In genomic region chr2:111121028-111121872, GRCh38 we compare ENCODE assay signal across 8 cellular contexts. TPM values are rescaled to one million over a fixed set of nuclear protein-coding genes. Genes with fewer than 3 reads are reported as not detected.
DNase-seq lines count a peak whose midpoint lies in the region; TF ChIP-seq lines count a peak whose summit lies in the region.

No MANE protein-coding gene starts in this region.

- TF ChIP-seq CTCF in CD14-positive monocyte (IDR thresholded peaks at IDR 0.05) (no peak), fibroblast of the aortic adventitia (IDR thresholded peaks at IDR 0.05; ENCODE audit: insufficient read depth, low read length) (no peak)

- H3K27me3 ChIP-seq in HAP-1 (ENCODE audit: low read depth) (peaks cover 7% of the 10 kb centered on the region), neuronal stem cell (ENCODE audit: control insufficient read depth in 3 of 3, insufficient read depth in 3 of 3, low read depth in 1 of 3, low read length in 3 of 3) (peaks cover 7 to 27% (median 26%) of the 10 kb centered on the region in 3 experiments)

- H3K4me1 ChIP-seq in HAP-1 = peaks cover 7% of the 10 kb centered on the region; the same call in 1 of the 2 replicates
- peaks cover 18 to 21% of the 10 kb centered on the region in 2 donors for H3K4me1 ChIP-seq in neuronal stem cell (ENCODE audit: control insufficient read depth in 2 of 2, insufficient read depth in 1 of 2, low read depth in 1 of 2, low read length in 2 of 2)

- peaks cover 35 to 45% of the 10 kb centered on the region in 2 donors for H3K36me3 Mint-ChIP-seq in CD14-positive monocyte

- peak overlapping the region; percentile 72 for H3K4ac ChIP-seq in neuronal stem cell (ENCODE audit: low read length)

- no peak for DNase-seq in CD14-positive monocyte (ENCODE audit: low spot score)
- peak; percentile 20 to 57 for DNase-seq in HAP-1 (ENCODE audit: low spot score in 2 of 2)
- DNase-seq in NCI-H526 treated with DMSO at 0.1 percent for 48 hours (lab: John Stamatoyannopoulos, UW) = peak; percentile 54
- DNase-seq in activated T-cell treated with anti-CD3 and anti-CD28 coated beads, Interleukin-2, amount 50 U/mL, for 48 hours = peak; percentile 77 to 78
- peak; percentile 23 for DNase-seq in fibroblast of the aortic adventitia (ENCODE audit: low read depth)
- DNase-seq in neuronal stem cell (ENCODE audit: low spot score) = peak; percentile 56
- DNase-seq in ureter (ENCODE audit: low spot score) = peak; percentile 53
- no peak for DNase-seq in pons (ENCODE audit: low spot score)

- H3K9me3 ChIP-seq in HAP-1 = no peaks in the 10 kb centered on the region
- peaks cover 0 to 7% of the 10 kb centered on the region in 2 donors for H3K9me3 ChIP-seq in neuronal stem cell (replicated peaks in 1 of 2; ENCODE audit: control insufficient read depth in 2 of 2, insufficient read depth in 1 of 2, low read depth in 1 of 2, low read length in 2 of 2)

- H3K79me1 ChIP-seq in neuronal stem cell (ENCODE audit: low read depth, low read length) = peaks cover 4% of the 10 kb centered on the region

- peak overlapping the region; percentile 93 for H3K4me2 ChIP-seq in neuronal stem cell (ENCODE audit: insufficient read depth, low read length, poor library complexity, severe bottlenecking)

- H2AK5ac ChIP-seq in neuronal stem cell (ENCODE audit: low read depth, low read length) = peak overlapping the region; percentile 67

- in situ Hi-C loops in HAP-1 (cut with MboI; ENCODE audit: low sequenced_read_pairs) = loop anchor here (25.0 kb wide), 1 partner anchor 309 kb away; no protein-coding TSS in a partner anchor

- H3K4me3 Mint-ChIP-seq in CD14-positive monocyte = peak overlapping the region; percentile 95 to 98

- peak overlapping the region; percentile 16 for H2BK120ac ChIP-seq in neuronal stem cell (ENCODE audit: low read depth, low read length)

- H3K27ac ChIP-seq in neuronal stem cell (replicated peaks; ENCODE audit: low read length) = peak overlapping the region; percentile 73

- H3K23ac ChIP-seq in neuronal stem cell (ENCODE audit: low read depth, low read length, poor library complexity) = peak overlapping the region; percentile 94

- H3K36me3 ChIP-seq in HAP-1 (replicated peaks) (peaks cover 25% of the 10 kb centered on the region), neuronal stem cell (replicated peaks in 1 of 2; ENCODE audit: control insufficient read depth in 2 of 2, insufficient read depth in 2 of 2, low read length in 2 of 2) (peaks cover 11 to 28% of the 10 kb centered on the region in 2 donors)

- H4K8ac ChIP-seq in neuronal stem cell (ENCODE audit: low read depth, low read length) = no peak overlapping the region

- peak overlapping the region; percentile 41 for H3K14ac ChIP-seq in neuronal stem cell (ENCODE audit: low read length)

- peak overlapping the region; percentile 61 for H2BK12ac ChIP-seq in neuronal stem cell (ENCODE audit: low read length)

- WGBS in neuronal stem cell (ENCODE audit: extremely low coverage in 2 of 2, insufficient read length in 2 of 2, insufficient replicate concordance in 1 of 2), 2 donors = no CpG with 5 or more reads among the region's 83 CpGs

- peak overlapping the region; percentile 99 for H3K9ac ChIP-seq in neuronal stem cell (ENCODE audit: low read depth, low read length, poor library complexity)

- H3K27ac Mint-ChIP-seq in CD14-positive monocyte = peak overlapping the region; percentile 88 to 94 (median 93)

- H2AFZ ChIP-seq in neuronal stem cell (ENCODE audit: low read length) = peak overlapping the region; percentile 99

- no peak overlapping the region for H4K91ac ChIP-seq in neuronal stem cell (ENCODE audit: low read depth, low read length, poor library complexity)

- peak overlapping the region; percentile 91 for H2BK15ac ChIP-seq in neuronal stem cell (ENCODE audit: low read length)

- peaks cover 41 to 50% (median 44%) of the 10 kb centered on the region in 3 donors for H3K27me3 Mint-ChIP-seq in CD14-positive monocyte (ENCODE audit: low read depth in 3 of 3)

- H3K4me1 Mint-ChIP-seq in CD14-positive monocyte = peaks cover 53% of the 10 kb centered on the region

- H3K9me3 Mint-ChIP-seq in CD14-positive monocyte = peaks cover 0 to 27% (median 7%) of the 10 kb centered on the region in 7 donors

- H3K4me3 ChIP-seq in HAP-1 (peak overlapping the region; percentile 87), fibroblast of the aortic adventitia (ENCODE audit: low read depth, low read length) (peak overlapping the region; percentile 84), neuronal stem cell (ENCODE audit: low read length in 2 of 2) (peak overlapping the region; percentile 87 to 98)

- H3K18ac ChIP-seq in neuronal stem cell (ENCODE audit: low read length) = peak overlapping the region; percentile 97

- peak overlapping the region; percentile 93 for H2BK5ac ChIP-seq in neuronal stem cell (ENCODE audit: low read length)

- intact Hi-C loops in CD14-positive monocyte (cut with micrococcal nuclease) = loop anchor here in 1 of 2 donors (5.0 to 10.0 kb wide), 2 partner anchors 129 to 306 kb away; no protein-coding TSS in a partner anchor

RNA-seq across cellular contexts. Expression of gene BCL2L11, which starts 0.5 kb away (rescaled TPM):
- polyA plus RNA-seq in CD14-positive monocyte = 10 to 100 TPM in 1 of 2 donors, 1 to 10 TPM in 1; 8.8 to 20.4 TPM
- total RNA-seq in fibroblast of the aortic adventitia (ENCODE audit: low replicate concordance) (2.2 and 4.7 TPM in 2 replicates), ureter (18.3 TPM)
- polyA plus RNA-seq in neuronal stem cell (2013, experiment 1 of 2) = 32.0 TPM
- polyA plus RNA-seq in neuronal stem cell (2013, experiment 2 of 2) = 32.1 TPM

Comparison
In these comparisons a context has a peak if more than half of its experiments do, and no peak if none do; other contexts are left out.
1. DNase-seq: peak in HAP-1 (2 of 2), NCI-H526 treated with DMSO at 0.1 percent for 48 hours (single experiment), activated T-cell treated with anti-CD3 and anti-CD28 coated beads, Interleukin-2, amount 50 U/mL, for 48 hours (2 of 2), fibroblast of the aortic adventitia (single experiment), neuronal stem cell (single experiment) and ureter (single experiment); none in CD14-positive monocyte (single experiment) and pons (single experiment).
2. Peak in every context shown above with its lines, with median percentiles within 50 percentile points of each other: H3K4me3 ChIP-seq.